In the genomic region with DNA sequence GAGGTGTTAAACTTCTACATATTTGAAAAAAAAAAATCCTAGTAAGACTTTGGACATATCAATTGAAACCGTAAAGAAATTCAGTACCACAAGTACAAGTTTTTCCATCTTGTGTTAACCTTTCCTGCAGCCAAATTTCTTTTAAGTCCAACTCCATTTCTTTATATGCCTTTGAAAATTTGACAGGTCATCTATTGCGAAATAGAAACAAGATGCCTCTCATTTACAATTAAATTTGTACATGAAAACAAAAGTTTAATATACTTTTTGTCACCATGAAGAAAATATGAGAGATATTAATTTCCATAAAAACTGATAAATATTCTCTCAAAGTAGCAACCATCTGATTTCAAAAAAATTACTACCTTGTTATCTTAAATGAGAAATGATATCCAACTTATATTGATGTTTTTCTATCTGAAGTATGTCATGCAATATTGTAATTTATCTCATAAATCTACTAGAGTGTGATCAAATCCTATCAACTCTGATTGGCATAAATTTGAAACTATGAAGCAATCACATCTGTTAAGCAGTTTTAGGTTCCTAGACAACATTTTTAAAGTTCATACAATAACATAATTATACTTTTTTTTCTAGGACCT, we compare ENCODE assay signal across 22 cellular contexts.
"Had no signal": no experiment of that assay in that cellular context is flagged by ENCODE, and none has a peak within 500 bp of the region (broad histone marks: within the 10 kb centered on the region; RNA-seq: fewer than 3 reads in every experiment).

No MANE protein-coding gene starts in this region.

- H3K4me2 ChIP-seq: hepatocyte had no signal

- H2AFZ ChIP-seq: hepatocyte, parathyroid adenoma had no signal

- H3K4me1 Mint-ChIP-seq: nephron progenitor cell had no signal

- H3K9ac ChIP-seq: parathyroid adenoma had no signal

- H3K27ac ChIP-seq: coronary artery, hepatocyte, parathyroid adenoma, prostate gland, stomach, thoracic aorta had no signal

- H3K4me3 ChIP-seq: coronary artery, hepatocyte, prostate gland, stomach, thoracic aorta had no signal

- H3K4me1 ChIP-seq: stomach had no signal

- FAIRE-seq: endothelial cell of umbilical vein had no signal

- H3K27ac Mint-ChIP-seq: endodermal cell; naive thymus-derived CD4-positive, alpha-beta T cell; nephron progenitor cell had no signal

- H3K4me3 Mint-ChIP-seq: endodermal cell; naive thymus-derived CD4-positive, alpha-beta T cell; nephron progenitor cell had no signal

- H3K9me3 ChIP-seq: prostate gland, stomach, thoracic aorta had no signal

- H3K27me3 ChIP-seq: hepatocyte, stomach had no signal

- H3K36me3 ChIP-seq: prostate gland, stomach, thoracic aorta had no signal

- H3K27me3 Mint-ChIP-seq: naive thymus-derived CD4-positive, alpha-beta T cell had no signal

- ATAC-seq: naive thymus-derived CD4-positive, alpha-beta T cell; sciatic nerve had no signal

- DNase-seq: effector CD4-positive, alpha-beta T cell; endodermal cell; foreskin melanocyte; head of caudate nucleus; kidney glomerular epithelial cell; mammary epithelial cell; naive thymus-derived CD4-positive, alpha-beta T cell; nephron progenitor cell; retina; stimulated activated CD4-positive, alpha-beta T cell treated with anti-CD3 and anti-CD28 coated beads, Interleukin-2, amount 100 ng/mL, for 24 hours; stimulated activated CD4-positive, alpha-beta T cell treated with anti-CD3 and anti-CD28 coated beads, Interleukin-4, amount 100 ng/mL, for 4 hours; stimulated activated naive CD4-positive, alpha-beta T cell; stomach; substantia nigra; trophoblast cell had no signal
